2 cellular contexts compared by ENCODE assay signal in genomic region chr4:41236508-41236907, GRCh38.
TF ChIP-seq lines count a peak whose summit lies in the region.

No MANE protein-coding gene starts in this region.

TF ChIP-seq in HCT116, 20 proteins besides CTCF, POLR2A, EP300 and RAD21:
- TF ChIP-seq ZNF274 (IDR thresholded peaks at IDR 0.05; ENCODE audit: low read depth, low read length) (no peak), TCF7L2 (IDR thresholded peaks at IDR 0.05; ENCODE audit: borderline replicate concordance, extremely low read depth, insufficient read depth, insufficient read length) (no peak), ZFX (IDR thresholded peaks at IDR 0.05) (no peak), JUND (IDR thresholded peaks at IDR 0.05) (no peak), YY1 (IDR thresholded peaks at IDR 0.05; ENCODE audit: extremely low read depth, insufficient replicate concordance, low read depth, low read length) (no peak), SP1 (IDR thresholded peaks at IDR 0.05; ENCODE audit: low read depth) (no peak), FOSL1 (IDR thresholded peaks at IDR 0.05; ENCODE audit: low read depth) (no peak), SRF (IDR thresholded peaks at IDR 0.05; ENCODE audit: low read depth) (no peak), ELF1 (IDR thresholded peaks at IDR 0.05; ENCODE audit: borderline replicate concordance, low read depth) (no peak), ZBTB33 (IDR thresholded peaks at IDR 0.05; ENCODE audit: extremely low read depth, insufficient replicate concordance, low read length) (no peak), EZH2 (IDR thresholded peaks at IDR 0.05) (no peak), ATF3 (IDR thresholded peaks at IDR 0.05) (no peak), MAX (IDR thresholded peaks at IDR 0.05) (no peak), EGR1 (IDR thresholded peaks at IDR 0.05; ENCODE audit: low read depth) (no peak), CBX3 (IDR thresholded peaks at IDR 0.05; ENCODE audit: low read depth) (no peak)

TF ChIP-seq in H1, 55 proteins besides CTCF, POLR2A, EP300 and RAD21:
- TF ChIP-seq TBP (IDR thresholded peaks at IDR 0.05; ENCODE audit: low read depth, low read length) (no peak), SIN3A (conservative IDR thresholded peaks at IDR 0.05 in 1 of 2, IDR thresholded peaks at IDR 0.05 in 1 of 2; ENCODE audit: low read depth in 1 of 2, low read length in 2 of 2) (no peak), RXRA (IDR thresholded peaks at IDR 0.05; ENCODE audit: insufficient read depth, low read depth, low read length) (no peak), KDM1A (IDR thresholded peaks at IDR 0.05; ENCODE audit: borderline replicate concordance, low read length) (no peak), BACH1 (IDR thresholded peaks at IDR 0.05; ENCODE audit: low read length) (peak; percentile 88), MAFK (IDR thresholded peaks at IDR 0.05; ENCODE audit: low read depth, low read length) (peak; percentile 86)
TF ChIP-seq in H1: peak in this region for 2.
